Comparison of ENCODE assay signal across 2 cellular contexts in the genomic region with DNA sequence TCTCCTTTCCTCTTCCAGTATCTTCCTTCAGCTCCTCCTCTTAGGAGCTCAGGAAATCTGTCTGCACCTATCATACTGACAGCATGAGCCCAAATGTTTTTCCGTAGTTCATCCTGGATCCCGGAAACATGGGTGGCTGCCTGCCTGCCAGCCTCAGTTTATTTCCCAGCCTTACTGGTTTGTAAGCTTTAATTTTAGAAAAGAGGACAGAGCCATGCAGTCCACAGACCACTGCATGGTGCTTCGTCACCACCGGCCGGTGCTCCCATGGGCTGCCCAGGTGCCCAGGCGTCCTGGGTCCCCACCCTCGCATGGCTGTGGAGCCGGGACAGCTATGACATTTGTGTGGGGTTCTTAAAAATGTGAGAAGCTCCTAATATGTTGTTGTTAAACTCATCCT. TPM values are rescaled to one million over a fixed set of nuclear protein-coding genes. Genes with fewer than 3 reads are reported as not detected.
"Had no signal": no experiment of that assay in that cellular context is flagged by ENCODE, and none has a peak within 500 bp of the region (broad histone marks: within the 10 kb centered on the region; RNA-seq: fewer than 3 reads in every experiment).

No MANE protein-coding gene starts in this region.

RNA-seq across cellular contexts. Expression of gene DPP6, which starts 24.4 kb away (rescaled TPM):
- total RNA-seq: thoracic aorta, ureter had no signal
